22 cellular contexts compared by ENCODE assay signal in the genomic region with DNA sequence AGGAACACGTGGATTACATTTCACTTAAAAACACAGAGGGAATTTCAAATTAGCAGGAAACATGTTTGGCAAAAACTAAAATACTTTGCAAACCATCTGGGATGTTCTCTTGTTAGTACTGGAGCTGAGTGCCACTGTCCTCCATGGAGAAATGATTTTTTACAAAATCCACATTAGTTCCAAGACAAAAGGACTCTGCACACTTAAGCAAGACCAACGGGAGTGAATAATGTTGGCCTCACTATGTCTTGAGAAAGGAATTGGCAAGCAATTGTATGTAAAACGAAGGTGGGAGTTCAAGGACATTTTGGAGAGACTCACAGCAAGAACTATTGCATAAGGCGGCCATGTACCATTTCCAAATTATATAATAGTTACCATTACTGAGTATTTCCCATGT.
DNase-seq lines count a peak whose midpoint lies in the region; ATAC-seq and TF ChIP-seq lines count a peak whose summit lies in the region.
"Had no signal": no experiment of that assay in that cellular context is flagged by ENCODE, and none has a peak within 500 bp of the region (broad histone marks: within the 10 kb centered on the region; RNA-seq: fewer than 3 reads in every experiment).

No MANE protein-coding gene starts in this region.

- DNase-seq in Right ventricle myocardium inferior (ENCODE audit: missing footprints): no peak
- DNase-seq in right atrium auricular region (ENCODE audit: low spot score): no peak
- DNase-seq in heart right ventricle: no peak
- DNase-seq in sciatic nerve (ENCODE audit: low spot score): no peak
- DNase-seq in aorta: no peak
- no peak for DNase-seq in DMS153 treated with DMSO at 0.1 percent for 48 hours (lab: John Stamatoyannopoulos, UW; ENCODE audit: unreplicated experiment)
- DNase-seq in kidney tubule cell (ENCODE audit: low spot score): no peak
- no peak for DNase-seq in NCI-H748 treated with DMSO at 0.1 percent for 48 hours (lab: John Stamatoyannopoulos, UW)
- DNase-seq: 8988T; CD8-positive, alpha-beta T cell; IMR-90; NCI-H1694; NCI-H2081; NCI-H2171; NCI-H345; NCI-H524; NCI-H82; Peyer's patch had no signal

- no peaks in the 10 kb centered on the region for H3K36me3 ChIP-seq in right atrium auricular region
- H3K36me3 ChIP-seq in heart right ventricle: no peaks in the 10 kb centered on the region
- H3K36me3 ChIP-seq in aorta (ENCODE audit: control insufficient read depth in 1 of 2, insufficient read depth in 2 of 2, low read length in 1 of 2): no peaks in the 10 kb centered on the region
- H3K36me3 ChIP-seq: Peyer's patch, SJSA1 had no signal

- 59 to 65% methylated on average over 4 of the region's 4 CpGs for WGBS in heart right ventricle, 2 donors
- 52 to 71% methylated on average over 4 of the region's 4 CpGs for WGBS in aorta, 2 donors

- peak overlapping the region in 1 of 2 donors; percentile 70 for H3K27ac ChIP-seq in right atrium auricular region
- H3K27ac ChIP-seq in heart right ventricle: peak overlapping the region in 7 of 10 donors; percentile 25 to 73 (median 65)
- no peak overlapping the region for H3K27ac ChIP-seq in aorta (ENCODE audit: low read depth in 1 of 2, low read length in 2 of 2)
- H3K27ac ChIP-seq: BLaER1 treated with 17β-estradiol and CSF1 and Interleukin-3, amounts not matched to agents 10 nM and 100 nM; KMS-11; SJSA1 had no signal

- no peaks in the 10 kb centered on the region for H3K27me3 ChIP-seq in right atrium auricular region
- no peaks in the 10 kb centered on the region for H3K27me3 ChIP-seq in heart right ventricle
- H3K27me3 ChIP-seq in aorta (ENCODE audit: control insufficient read depth in 1 of 2, insufficient read depth in 2 of 2, low read length in 1 of 2): peaks cover 0 to 1% of the 10 kb centered on the region in 2 donors
- H3K27me3 ChIP-seq: BLaER1 treated with 17β-estradiol and CSF1 and Interleukin-3, amounts not matched to agents 10 nM and 100 nM; Peyer's patch; SJSA1 had no signal

- H3K4me1 ChIP-seq in right atrium auricular region (no peaks in the 10 kb centered on the region), heart right ventricle (peaks cover 0 to 21% (median 0%) of the 10 kb centered on the region in 9 donors), aorta (ENCODE audit: control insufficient read depth in 1 of 2, insufficient read depth in 2 of 2, low read length in 2 of 2) (no peaks in the 10 kb centered on the region)
- H3K4me1 ChIP-seq: Peyer's patch, SJSA1 had no signal

- no peak overlapping the region for H3K4me3 ChIP-seq in right atrium auricular region
- H3K4me3 ChIP-seq in heart right ventricle: no peak overlapping the region
- H3K4me3 ChIP-seq in aorta (ENCODE audit: low read length in 2 of 2): no peak overlapping the region
- H3K4me3 ChIP-seq: BLaER1 treated with 17β-estradiol and CSF1 and Interleukin-3, amounts not matched to agents 10 nM and 100 nM; Peyer's patch; SJSA1 had no signal

- no peak for TF ChIP-seq CTCF in right atrium auricular region (IDR thresholded peaks at IDR 0.05)
- TF ChIP-seq CTCF in heart right ventricle (IDR thresholded peaks at IDR 0.05): no peak

- peak; percentile 92 for ATAC-seq in Right ventricle myocardium inferior
- ATAC-seq in heart right ventricle: peak; percentile 54 to 85 (median 76)
- ATAC-seq in sciatic nerve: peak; percentile 87
- peak; percentile 72 for ATAC-seq in aorta (ENCODE audit: low FRiP score)
- ATAC-seq: CD8-positive, alpha-beta T cell; HCT116 had no signal

- intact Hi-C loops in Right ventricle myocardium inferior (cut with DNase I) (loop anchor here (10.0 kb wide), 1 partner anchor 143 kb away; no protein-coding TSS in a partner anchor), heart right ventricle (cut with DNase I) (loop anchor here in 1 of 10 donors (10.0 kb wide), 1 partner anchor 377 kb away; no protein-coding TSS in a partner anchor), sciatic nerve (cut with DNase I) (no loop called here), aorta (cut with DNase I) (no loop called here)

- H3K9me3 ChIP-seq in right atrium auricular region (peaks cover 3 to 10% of the 10 kb centered on the region in 2 donors), heart right ventricle (peaks cover 0 to 31% (median 7%) of the 10 kb centered on the region in 11 donors), aorta (ENCODE audit: control insufficient read depth, low read length) (peaks cover 3% of the 10 kb centered on the region)
- H3K9me3 ChIP-seq: Peyer's patch, SJSA1 had no signal

Comparison
In these comparisons a context has a peak if more than half of its experiments do, and no peak if none do; other contexts are left out.
1. H3K27ac ChIP-seq: peak in heart right ventricle (7 of 10); none in aorta (0 of 2).
2. Peak in every context shown above with its lines, with median percentiles within 50 percentile points of each other: ATAC-seq.